ENCODE assay signal across 19 cellular contexts in the genomic region with DNA sequence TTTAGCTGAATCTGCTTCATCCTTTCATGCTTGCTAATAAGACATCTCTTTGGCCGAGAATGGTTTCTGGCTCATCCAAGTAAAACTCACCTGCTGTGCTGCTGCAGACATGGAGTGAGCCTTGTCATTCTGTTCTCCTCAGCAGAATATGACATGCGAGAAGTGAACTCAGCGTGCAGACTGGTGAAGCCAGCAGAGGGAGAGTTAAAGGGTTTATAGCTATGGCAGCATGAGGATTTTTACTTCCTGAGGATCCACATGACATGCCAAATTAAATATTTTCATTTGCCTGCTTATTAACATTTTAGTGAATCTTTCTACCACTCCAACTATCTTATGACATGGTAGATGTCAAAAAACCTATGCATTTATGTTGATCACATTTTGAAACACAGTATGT.
DNase-seq lines count a peak whose midpoint lies in the region; FAIRE-seq and TF ChIP-seq lines count a peak whose summit lies in the region.
"Had no signal": no experiment of that assay in that cellular context is flagged by ENCODE, and none has a peak within 500 bp of the region (broad histone marks: within the 10 kb centered on the region; RNA-seq: fewer than 3 reads in every experiment).

No MANE protein-coding gene starts in this region.

- H3K36me3 Mint-ChIP-seq in MCF 10A (ENCODE audit: insufficient read depth, unreplicated experiment) = peaks cover 8% of the 10 kb centered on the region

- in situ Hi-C loops in brain microvascular endothelial cell (cut with HindIII; ENCODE audit: low pct_ligation_motif_present, low sequenced_read_pairs) = no loop called here

- DNase-seq in MCF 10A (ENCODE audit: unreplicated experiment) (peak; percentile 2), breast epithelium (ENCODE audit: low spot score in 2 of 2) (no peak), brain microvascular endothelial cell (no peak), keratinocyte (ENCODE audit: low read depth, low spot score) (no peak), tibial artery (no peak), Karpas-422 (no peak), RKO (ENCODE audit: low spot score) (no peak)
- no peak for DNase-seq in activated CD4-positive, alpha-beta T cell treated with anti-CD3 and anti-CD28 coated beads for 4 hours
- DNase-seq: activated CD4-positive, alpha-beta memory T cell treated with anti-CD3 and anti-CD28 coated beads, Interleukin-2, amount 10 ng/mL, durations not matched to agents 7 days and 5 days; activated naive CD4-positive, alpha-beta T cell treated with Interleukin-2 at 50 U/mL for 16 hours; cerebellar nuclear complex; effector memory CD4-positive, alpha-beta T cell; left colon; NCI-H2029; PC-9; stimulated activated CD8-positive, alpha-beta memory T cell treated with anti-CD3 and anti-CD28 coated beads, Interleukin-4, amount 100 ng/mL, for 48 hours had no signal

- BruUV-seq in MCF 10A (replicated peaks; lab: Mats Ljungman, UMichigan) = no TSS peak

- H3K9ac ChIP-seq in keratinocyte (ENCODE audit: control insufficient read depth, extremely low read depth, insufficient read depth, low read length) (no peak overlapping the region), Karpas-422 (ENCODE audit: low read length) (no peak overlapping the region)
- H3K9ac ChIP-seq: BLaER1 had no signal

- H3K4me3 Mint-ChIP-seq in MCF 10A (ENCODE audit: unreplicated experiment) = no peak overlapping the region
- H3K4me3 Mint-ChIP-seq: activated CD4-positive, alpha-beta memory T cell treated with anti-CD3 and anti-CD28 coated beads, Interleukin-2, amount 10 ng/mL, durations not matched to agents 7 days and 5 days had no signal

- no peak overlapping the region for H3K4me3 ChIP-seq in breast epithelium
- no peak overlapping the region for H3K4me3 ChIP-seq in brain microvascular endothelial cell (ENCODE audit: low read depth, low read length)
- no peak overlapping the region for H3K4me3 ChIP-seq in keratinocyte (ENCODE audit: control insufficient read depth in 2 of 3, extremely low read depth in 1 of 3, insufficient read depth in 2 of 3, low read depth in 1 of 3, low read length in 3 of 3)
- H3K4me3 ChIP-seq in tibial artery = no peak overlapping the region
- no peak overlapping the region for H3K4me3 ChIP-seq in Karpas-422 (ENCODE audit: low read length)
- H3K4me3 ChIP-seq: BLaER1, PC-9 had no signal

- TF ChIP-seq POLR2A in breast epithelium (IDR thresholded peaks at IDR 0.05) = no peak

- H3K9me3 Mint-ChIP-seq in MCF 10A (ENCODE audit: unreplicated experiment) = peaks cover 18% of the 10 kb centered on the region
- H3K9me3 Mint-ChIP-seq: activated CD4-positive, alpha-beta memory T cell treated with anti-CD3 and anti-CD28 coated beads, Interleukin-2, amount 10 ng/mL, durations not matched to agents 7 days and 5 days had no signal

- H3K4me1 ChIP-seq in breast epithelium (no peaks in the 10 kb centered on the region), keratinocyte (ENCODE audit: control insufficient read depth, extremely low read depth, insufficient read depth, low read length) (peaks cover 27% of the 10 kb centered on the region), tibial artery (peaks cover 0 to 33% (median 10%) of the 10 kb centered on the region in 4 donors), Karpas-422 (ENCODE audit: low read length) (no peaks in the 10 kb centered on the region)
- H3K4me1 ChIP-seq: BLaER1 had no signal

- no peaks in the 10 kb centered on the region for H3K9me1 ChIP-seq in keratinocyte (ENCODE audit: control insufficient read depth, extremely low read depth, insufficient read depth, low read length)

- FAIRE-seq in keratinocyte (lab: Jason Lieb, UNC) = peak; percentile 20

- dilution Hi-C loops in keratinocyte (cut with MboI; ENCODE audit: extremely low pct_ligation_motif_present, low sequenced_read_pairs) = no loop called here

- no peaks in the 10 kb centered on the region for H3K9me3 ChIP-seq in breast epithelium
- H3K9me3 ChIP-seq in keratinocyte (ENCODE audit: control insufficient read depth, low read depth, low read length) = no peaks in the 10 kb centered on the region
- no peaks in the 10 kb centered on the region for H3K9me3 ChIP-seq in tibial artery
- H3K9me3 ChIP-seq in Karpas-422 (ENCODE audit: low read length) = peaks cover 25% of the 10 kb centered on the region
- H3K9me3 ChIP-seq: BLaER1 had no signal

- TF ChIP-seq CTCF in MCF 10A (IDR thresholded peaks at IDR 0.05; ENCODE audit: unreplicated experiment) (no peak), breast epithelium (IDR thresholded peaks at IDR 0.05) (no peak), brain microvascular endothelial cell (IDR thresholded peaks at IDR 0.05; ENCODE audit: low read depth, low read length, missing control alignments) (peak; percentile 27), keratinocyte (optimal IDR thresholded peaks at IDR 0.05 in 1 of 3, IDR thresholded peaks at IDR 0.05 in 1 of 3, conservative IDR thresholded peaks at IDR 0.05 in 1 of 3; ENCODE audit: extremely low read depth in 1 of 3, insufficient read depth in 2 of 3, low read length in 3 of 3) (no peak), tibial artery (IDR thresholded peaks at IDR 0.05) (no peak)

- H3K27me3 ChIP-seq in breast epithelium (no peaks in the 10 kb centered on the region), brain microvascular endothelial cell (replicated peaks) (no peaks in the 10 kb centered on the region), keratinocyte (ENCODE audit: control insufficient read depth, extremely low read depth, insufficient read depth, low read length) (no peaks in the 10 kb centered on the region), tibial artery (no peaks in the 10 kb centered on the region), Karpas-422 (ENCODE audit: low read length) (no peaks in the 10 kb centered on the region)
- H3K27me3 ChIP-seq: BLaER1 had no signal

- H3K27ac ChIP-seq in breast epithelium (no peak overlapping the region), brain microvascular endothelial cell (peak overlapping the region; percentile 93), keratinocyte (ENCODE audit: control insufficient read depth, insufficient read depth, low read length) (no peak overlapping the region), tibial artery (peak overlapping the region; percentile 54 to 65), Karpas-422 (ENCODE audit: low read length) (no peak overlapping the region)
- H3K27ac ChIP-seq: 22Rv1, BLaER1, HL-60, PC-9 had no signal

- H4K20me1 ChIP-seq in keratinocyte (ENCODE audit: control insufficient read depth, extremely low read depth, insufficient read depth, low read length) = no peaks in the 10 kb centered on the region
- H4K20me1 ChIP-seq in Karpas-422 (ENCODE audit: insufficient read depth, low read depth, low read length) = no peaks in the 10 kb centered on the region
- H4K20me1 ChIP-seq: BLaER1 had no signal

- POLR2A ChIA-PET in MCF 10A (lab: Yijun Ruan, JAX) = no interaction called here

- H3K27ac Mint-ChIP-seq in MCF 10A (ENCODE audit: low read depth, unreplicated experiment) = peak overlapping the region; percentile 96
- H3K27ac Mint-ChIP-seq: activated CD4-positive, alpha-beta memory T cell treated with anti-CD3 and anti-CD28 coated beads, Interleukin-2, amount 10 ng/mL, durations not matched to agents 7 days and 5 days had no signal

- no peaks in the 10 kb centered on the region for H3K9me2 ChIP-seq in Karpas-422 (replicated peaks; ENCODE audit: insufficient read depth, low read length)

- no peaks in the 10 kb centered on the region for H3K36me3 ChIP-seq in breast epithelium
- H3K36me3 ChIP-seq in brain microvascular endothelial cell (replicated peaks) = no peaks in the 10 kb centered on the region
- no peaks in the 10 kb centered on the region for H3K36me3 ChIP-seq in keratinocyte (ENCODE audit: control insufficient read depth in 2 of 2, extremely low read depth in 1 of 2, insufficient read depth in 2 of 2, low read length in 2 of 2)
- no peaks in the 10 kb centered on the region for H3K36me3 ChIP-seq in tibial artery
- H3K36me3 ChIP-seq in Karpas-422 (ENCODE audit: insufficient read depth, low read length) = no peaks in the 10 kb centered on the region
- H3K36me3 ChIP-seq: BLaER1 had no signal

- H3K4me2 ChIP-seq in keratinocyte (ENCODE audit: control insufficient read depth, extremely low read depth, insufficient read depth, low read depth, low read length) (peak overlapping the region; percentile 54), Karpas-422 (ENCODE audit: low read depth, low read length, poor library complexity, severe bottlenecking) (no peak overlapping the region)
- H3K4me2 ChIP-seq: BLaER1, PC-9 had no signal

- H2AFZ ChIP-seq in keratinocyte (ENCODE audit: control insufficient read depth, low read length) = peak overlapping the region; percentile 1
- H2AFZ ChIP-seq in Karpas-422 (ENCODE audit: low read length) = no peak overlapping the region

- CTCF ChIA-PET in MCF 10A (lab: Yijun Ruan, JAX) = interaction anchor here (0.6 kb wide), 1 partner anchor 16 kb away, joined by 3 read pairs; no protein-coding TSS in a partner anchor

- no peaks in the 10 kb centered on the region for H3K27me3 Mint-ChIP-seq in MCF 10A (ENCODE audit: insufficient read depth, unreplicated experiment)
- H3K27me3 Mint-ChIP-seq: activated CD4-positive, alpha-beta memory T cell treated with anti-CD3 and anti-CD28 coated beads, Interleukin-2, amount 10 ng/mL, durations not matched to agents 7 days and 5 days had no signal

- peaks cover 25% of the 10 kb centered on the region for H3K4me1 Mint-ChIP-seq in MCF 10A (ENCODE audit: insufficient read depth, unreplicated experiment)
- H3K4me1 Mint-ChIP-seq: activated CD4-positive, alpha-beta memory T cell treated with anti-CD3 and anti-CD28 coated beads, Interleukin-2, amount 10 ng/mL, durations not matched to agents 7 days and 5 days had no signal

- H3K79me2 ChIP-seq in keratinocyte (ENCODE audit: control insufficient read depth, insufficient read depth, low read length) (no peaks in the 10 kb centered on the region), Karpas-422 (ENCODE audit: low read length) (no peaks in the 10 kb centered on the region)

- intact Hi-C loops in MCF 10A (cut with micrococcal nuclease) = loop anchor here (10.0 kb wide), 2 partner anchors 112 to 662 kb away; partner anchors contain the start of gene NECTIN3
- intact Hi-C loops in breast epithelium (cut with DNase I; ENCODE audit: low total_unique reads) = no loop called here
- intact Hi-C loops in tibial artery (cut with DNase I; ENCODE audit: low total_unique reads) = no loop called here

Comparison
In these comparisons a context has a peak if more than half of its experiments do, and no peak if none do; other contexts are left out.
1. H3K27ac ChIP-seq: peak in brain microvascular endothelial cell (single experiment) and tibial artery (2 of 2); none in breast epithelium (0 of 2), keratinocyte (single experiment) and Karpas-422 (single experiment).